ENCODE assay signal across 9 cellular contexts in genomic region chr18:55546873-55547704, GRCh38. TPM values are rescaled to one million over a fixed set of nuclear protein-coding genes. Genes with fewer than 3 reads are reported as not detected.
DNase-seq lines count a peak whose midpoint lies in the region; ATAC-seq and TF ChIP-seq lines count a peak whose summit lies in the region.
"Had no signal": no experiment of that assay in that cellular context is flagged by ENCODE, and none has a peak within 500 bp of the region (broad histone marks: within the 10 kb centered on the region; RNA-seq: fewer than 3 reads in every experiment).

No MANE protein-coding gene starts in this region.

- H3K4me1 ChIP-seq in adipocyte (ENCODE audit: control insufficient read depth, insufficient read depth, low read length) (peaks cover 13% of the 10 kb centered on the region), skeletal muscle tissue (ENCODE audit: control insufficient read depth in 3 of 3, insufficient read depth in 3 of 3, low read length in 3 of 3) (peaks cover 0 to 24% (median 5%) of the 10 kb centered on the region in 3 donors), right lobe of liver (no peaks in the 10 kb centered on the region)

- CTCF ChIA-PET in HEK293T (lab: Yijun Ruan, JAX), result no interaction called here

- peak overlapping the region; percentile 62 for H3K27ac ChIP-seq in skeletal muscle tissue (ENCODE audit: low read depth, low read length)
- H3K27ac ChIP-seq in right lobe of liver, result no peak overlapping the region

- H3K36me3 ChIP-seq in adipocyte (ENCODE audit: control insufficient read depth, insufficient read depth, low read length, severe bottlenecking), result no peaks in the 10 kb centered on the region
- peaks cover 0 to 4% (median 3%) of the 10 kb centered on the region in 3 donors for H3K36me3 ChIP-seq in skeletal muscle tissue (ENCODE audit: control insufficient read depth in 3 of 3, insufficient read depth in 3 of 3, low read length in 3 of 3)
- H3K36me3 ChIP-seq in right lobe of liver, result no peaks in the 10 kb centered on the region

- H3K4me3 ChIP-seq in adipocyte (ENCODE audit: low read length), result peak overlapping the region; percentile 80
- H3K4me3 ChIP-seq in skeletal muscle tissue (ENCODE audit: low read length in 3 of 3), result peak overlapping the region; percentile 49 to 54 (median 52)
- H3K4me3 ChIP-seq in right lobe of liver, result no peak overlapping the region

- intact Hi-C loops in left ventricle myocardium superior (cut with micrococcal nuclease) (no loop called here), right lobe of liver (cut with DNase I) (no loop called here)

- ATAC-seq in left ventricle myocardium superior (peak; percentile 76), right lobe of liver (no peak), GM18520 (IDR thresholded peaks at IDR 0.05; ENCODE audit: unreplicated experiment) (no peak), HG03135 (IDR thresholded peaks at IDR 0.05; ENCODE audit: unreplicated experiment) (no peak)

- no peak for TF ChIP-seq CTCF in right lobe of liver (IDR thresholded peaks at IDR 0.05)

- TF ChIP-seq POLR2A in right lobe of liver (IDR thresholded peaks at IDR 0.05), result no peak

- H3K9ac ChIP-seq in adipocyte (ENCODE audit: low read length) (peak overlapping the region; percentile 70), skeletal muscle tissue (ENCODE audit: low read depth in 1 of 3, low read length in 3 of 3) (peak overlapping the region; percentile 48 to 61 (median 61))

- H3K27me3 ChIP-seq in adipocyte (replicated peaks; ENCODE audit: control insufficient read depth, insufficient read depth, low read length) (no peaks in the 10 kb centered on the region), skeletal muscle tissue (ENCODE audit: control insufficient read depth in 3 of 3, insufficient read depth in 3 of 3, low read length in 3 of 3) (no peaks in the 10 kb centered on the region), right lobe of liver (no peaks in the 10 kb centered on the region)

- POLR2A ChIA-PET in HEK293T (lab: Yijun Ruan, JAX), result no interaction called here

- 48% methylated on average over 5 of the region's 5 CpGs for whole genome bisulfite sequencing in right lobe of liver (ENCODE audit: insufficient coverage, low coverage, low lambda C conversion rate, missing lambda C conversion rate)

- H3K9me3 ChIP-seq in adipocyte (ENCODE audit: control insufficient read depth, low read length) (no peaks in the 10 kb centered on the region), skeletal muscle tissue (ENCODE audit: control insufficient read depth in 3 of 3, low read length in 3 of 3) (no peaks in the 10 kb centered on the region), right lobe of liver (no peaks in the 10 kb centered on the region)

- DNase-seq in HEK293T (ENCODE audit: extremely low spot score), result no peak
- peak; percentile 73 for DNase-seq in adipocyte (ENCODE audit: low read depth)
- DNase-seq in left ventricle myocardium superior, result peak; percentile 31
- DNase-seq in iPS-NIHi7 (ENCODE audit: extremely low spot score), result no peak
- DNase-seq in right lobe of liver, result no peak
- DNase-seq: RPMI8226 had no signal

TF ChIP-seq in HEK293T, 16 proteins besides CTCF, POLR2A, EP300 and RAD21:
- TF ChIP-seq FOXA1 (IDR thresholded peaks at IDR 0.05) (no peak), ELF4 (IDR thresholded peaks at IDR 0.05) (no peak), SUZ12 (IDR thresholded peaks at IDR 0.05) (no peak), L3MBTL2 (conservative IDR thresholded peaks at IDR 0.05) (no peak), BHLHE40 (IDR thresholded peaks at IDR 0.05; ENCODE audit: borderline replicate concordance) (no peak), HDGF (IDR thresholded peaks at IDR 0.05; ENCODE audit: borderline replicate concordance) (no peak), SP1 (IDR thresholded peaks at IDR 0.05) (no peak), CTBP1 (IDR thresholded peaks at IDR 0.05; ENCODE audit: borderline replicate concordance) (peak; percentile 56; the same call in 1 of the 2 replicates), NFRKB (IDR thresholded peaks at IDR 0.05) (no peak), ZNF384 (IDR thresholded peaks at IDR 0.05) (no peak), PKNOX1 (IDR thresholded peaks at IDR 0.05) (peak; percentile 73), ARNT (IDR thresholded peaks at IDR 0.05) (no peak), FOXM1 (IDR thresholded peaks at IDR 0.05; ENCODE audit: borderline replicate concordance) (no peak), LEF1 (IDR thresholded peaks at IDR 0.05; ENCODE audit: borderline replicate concordance) (0 out of 2 replicates have a peak, but pooled peaks have one; percentile 31), FOXK2 (IDR thresholded peaks at IDR 0.05) (no peak), TARDBP (IDR thresholded peaks at IDR 0.05) (no peak)

RNA-seq across cellular contexts. Expression of gene TCF4, which starts 40.9 kb away (rescaled TPM):
- 62.8 TPM for total RNA-seq in left ventricle myocardium superior
- 205 TPM for total RNA-seq in skeletal muscle tissue
- total RNA-seq in right lobe of liver, result 10 to 100 TPM in 3 of 6 experiments, 1 to 10 TPM in 3; 8.1 to 19.5 (median 10.4) TPM

Comparison
In these comparisons a context has a peak if more than half of its experiments do, and no peak if none do; other contexts are left out.
1. DNase-seq: peak in adipocyte (single experiment) and left ventricle myocardium superior (single experiment); none in HEK293T (single experiment), iPS-NIHi7 (single experiment) and right lobe of liver (0 of 3).
2. H3K4me3 ChIP-seq: peak in adipocyte (single experiment) and skeletal muscle tissue (3 of 3); none in right lobe of liver (0 of 3).